1 cellular context compared by ENCODE assay signal in genomic region chr6:26361544-26361943, GRCh38.
TF ChIP-seq lines count a peak whose summit lies in the region.

No MANE protein-coding gene starts in this region.

TF ChIP-seq in HepG2, 621 proteins besides CTCF, POLR2A, EP300 and RAD21 (continued from another document):
- no peak for TF ChIP-seq LRRFIP1 (CRISPR knock-in tag; conservative IDR thresholded peaks at IDR 0.05)
- 0 out of 2 replicates have a peak, but pooled peaks have one; percentile 51 for TF ChIP-seq ZNF605 (CRISPR knock-in tag; IDR thresholded peaks at IDR 0.05)
- TF ChIP-seq BRCA1 (CRISPR knock-in tag; IDR thresholded peaks at IDR 0.05), result no peak
- TF ChIP-seq GTF3A (CRISPR knock-in tag; conservative IDR thresholded peaks at IDR 0.05), result no peak
- no peak for TF ChIP-seq E2F2 (CRISPR knock-in tag; IDR thresholded peaks at IDR 0.05; ENCODE audit: borderline replicate concordance)
- no peak for TF ChIP-seq ZBTB26 (CRISPR knock-in tag; IDR thresholded peaks at IDR 0.05; ENCODE audit: borderline replicate concordance)
- no peak for TF ChIP-seq ZNF841 (CRISPR knock-in tag; IDR thresholded peaks at IDR 0.05; ENCODE audit: borderline replicate concordance)
- no peak for TF ChIP-seq FOSL1 (CRISPR knock-in tag; IDR thresholded peaks at IDR 0.05; ENCODE audit: borderline replicate concordance)
- TF ChIP-seq SETDB1 (CRISPR knock-in tag; IDR thresholded peaks at IDR 0.05; ENCODE audit: borderline replicate concordance), result no peak
- TF ChIP-seq ZZZ3 (CRISPR knock-in tag; IDR thresholded peaks at IDR 0.05; ENCODE audit: borderline replicate concordance), result no peak
- TF ChIP-seq ATRX (CRISPR knock-in tag; IDR thresholded peaks at IDR 0.05; ENCODE audit: borderline replicate concordance), result no peak
- peak; percentile 25; the same call in 1 of the 2 replicates for TF ChIP-seq ZFX (CRISPR knock-in tag; IDR thresholded peaks at IDR 0.05; ENCODE audit: low read depth)
- no peak for TF ChIP-seq FIP1L1 (IDR thresholded peaks at IDR 0.05; ENCODE audit: borderline replicate concordance, insufficient read depth, low read depth, low read length)
- TF ChIP-seq ZNF18 (CRISPR knock-in tag; IDR thresholded peaks at IDR 0.05; ENCODE audit: insufficient replicate concordance), result no peak
- 0 out of 2 replicates have a peak, but pooled peaks have one; percentile 4 for TF ChIP-seq PAXIP1 (CRISPR knock-in tag; conservative IDR thresholded peaks at IDR 0.05)
- no peak for TF ChIP-seq KDM4B (CRISPR knock-in tag; IDR thresholded peaks at IDR 0.05)
- no peak for TF ChIP-seq ATF3 (CRISPR knock-in tag; IDR thresholded peaks at IDR 0.05)
- TF ChIP-seq ZBTB38 (CRISPR knock-in tag; IDR thresholded peaks at IDR 0.05), result no peak
- TF ChIP-seq ZSCAN29 (CRISPR knock-in tag; conservative IDR thresholded peaks at IDR 0.05), result 0 out of 2 replicates have a peak, but pooled peaks have one; percentile 12
- TF ChIP-seq SNAPC4 (CRISPR knock-in tag; IDR thresholded peaks at IDR 0.05), result no peak
- TF ChIP-seq ZGPAT (CRISPR knock-in tag; IDR thresholded peaks at IDR 0.05), result no peak
- no peak for TF ChIP-seq CEBPZ (IDR thresholded peaks at IDR 0.05; ENCODE audit: low read length)
- TF ChIP-seq ETS1 (CRISPR knock-in tag; IDR thresholded peaks at IDR 0.05), result no peak
- TF ChIP-seq RARA (CRISPR knock-in tag; IDR thresholded peaks at IDR 0.05), result peak; percentile 59
